ENCODE assay signal across 20 cellular contexts in the genomic region with DNA sequence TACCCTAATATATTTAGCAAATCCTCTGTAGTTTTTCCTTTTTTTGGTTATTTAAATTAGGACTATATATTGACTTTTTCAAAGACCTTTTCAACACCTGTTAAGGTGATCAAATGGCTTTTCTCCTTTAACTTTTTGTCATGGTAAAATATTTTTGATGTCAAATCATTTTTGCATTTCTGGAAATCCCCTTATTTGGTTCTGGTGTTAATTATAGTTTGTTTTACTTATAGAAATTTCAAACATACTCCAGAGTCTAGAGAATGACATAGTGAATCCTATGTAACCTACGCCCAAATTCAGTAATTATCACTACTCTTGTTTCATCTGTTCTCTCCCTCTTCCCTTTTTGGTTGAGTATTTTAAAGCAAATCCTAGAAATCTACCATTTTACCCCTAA.
A peak's percentile ranks its signal among the peaks of the same experiment; 100 is the strongest.
DNase-seq lines count a peak whose midpoint lies in the region; FAIRE-seq and TF ChIP-seq lines count a peak whose summit lies in the region.
"Had no signal": no experiment of that assay in that cellular context is flagged by ENCODE, and none has a peak within 500 bp of the region (broad histone marks: within the 10 kb centered on the region; RNA-seq: fewer than 3 reads in every experiment).

No MANE protein-coding gene starts in this region.

- H3K4me2 ChIP-seq in OCI-LY7 (ENCODE audit: low read length), result peak overlapping the region; percentile 43; the same call in 1 of the 2 replicates
- H3K4me2 ChIP-seq: SK-N-SH had no signal

- H3K4me3 Mint-ChIP-seq in IgD-negative memory B cell (peak overlapping the region; percentile 65 to 91 (median 83)), glutamatergic neuron (ENCODE audit: unreplicated experiment) (no peak overlapping the region)

- H3K4me1 Mint-ChIP-seq in IgD-negative memory B cell (peaks cover 37 to 41% (median 40%) of the 10 kb centered on the region in 3 donors), glutamatergic neuron (ENCODE audit: low read depth, unreplicated experiment) (peaks cover 6% of the 10 kb centered on the region)

- TF ChIP-seq CTCF in OCI-LY7 (conservative IDR thresholded peaks at IDR 0.05; ENCODE audit: low read length) (no peak), kidney (IDR thresholded peaks at IDR 0.05; ENCODE audit: borderline replicate concordance, extremely low read depth, insufficient read depth) (no peak), glutamatergic neuron (IDR thresholded peaks at IDR 0.05; ENCODE audit: partially characterized antibody, unreplicated experiment) (no peak)

- H2AFZ ChIP-seq in OCI-LY7 (ENCODE audit: low read length), result peak overlapping the region; percentile 61

- no peaks in the 10 kb centered on the region for H4K20me1 ChIP-seq in OCI-LY7 (ENCODE audit: insufficient read depth, low read length)

- no peaks in the 10 kb centered on the region for H3K9me2 ChIP-seq in OCI-LY7 (ENCODE audit: insufficient read depth, low read length)
- H3K9me2 ChIP-seq: SK-N-SH had no signal

- peaks cover 8% of the 10 kb centered on the region for H3K9me3 ChIP-seq in OCI-LY7 (ENCODE audit: low read length)
- no peaks in the 10 kb centered on the region for H3K9me3 ChIP-seq in kidney (ENCODE audit: control insufficient read depth in 1 of 2, low read length in 2 of 2)
- H3K9me3 ChIP-seq: SK-N-SH had no signal

- H3K4me3 ChIP-seq in OCI-LY7 (ENCODE audit: low read depth, low read length, poor library complexity, severe bottlenecking) (no peak overlapping the region), kidney (ENCODE audit: low read length in 2 of 2) (no peak overlapping the region)

- H3K36me3 Mint-ChIP-seq in IgD-negative memory B cell (peaks cover 1% of the 10 kb centered on the region), glutamatergic neuron (ENCODE audit: unreplicated experiment) (no peaks in the 10 kb centered on the region)
- H3K36me3 Mint-ChIP-seq: CD8-positive, alpha-beta T cell had no signal

- POLR2A ChIA-PET in OCI-LY7 (lab: Charles Lee), result no interaction called here

- BruUV-seq in OCI-LY7 (replicated peaks; lab: Mats Ljungman, UMichigan), result no TSS peak

- H3K4me1 ChIP-seq in OCI-LY7 (ENCODE audit: insufficient read depth, low read length, poor library complexity, severe bottlenecking), result peaks cover 43% of the 10 kb centered on the region
- H3K4me1 ChIP-seq in kidney (ENCODE audit: control insufficient read depth in 1 of 2, insufficient read depth in 1 of 2, low read depth in 1 of 2, low read length in 2 of 2), result peaks cover 2 to 11% of the 10 kb centered on the region in 2 donors
- H3K4me1 ChIP-seq: Caco-2 had no signal

- H3K27ac ChIP-seq in OCI-LY7 (ENCODE audit: low read depth, low read length, poor library complexity, severe bottlenecking) (no peak overlapping the region), kidney (ENCODE audit: low read depth in 2 of 2, low read length in 2 of 2) (no peak overlapping the region), caudate nucleus (ENCODE audit: low read depth, low read length) (no peak overlapping the region)
- H3K27ac ChIP-seq: C4-2B had no signal

- no peaks in the 10 kb centered on the region for H3K9me3 Mint-ChIP-seq in IgD-negative memory B cell
- no peaks in the 10 kb centered on the region for H3K9me3 Mint-ChIP-seq in glutamatergic neuron (ENCODE audit: unreplicated experiment)
- H3K9me3 Mint-ChIP-seq: CD8-positive, alpha-beta T cell had no signal

- intact Hi-C loops in OCI-LY7 (cut with micrococcal nuclease; ENCODE audit: unreplicated experiment) (no loop called here), kidney (cut with DNase I) (no loop called here)

- H3K36me3 ChIP-seq in OCI-LY7 (ENCODE audit: insufficient read depth, low read length) (0 out of 2 replicates have a peak, but pooled peaks cover under 1% of the 10 kb centered on the region), kidney (ENCODE audit: control insufficient read depth in 1 of 2, insufficient read depth in 2 of 2, low read length in 2 of 2) (no peaks in the 10 kb centered on the region)

- FAIRE-seq in kidney (lab: Jason Lieb, UNC), result peak; percentile 38
- FAIRE-seq: H54, HTR-8/SVneo, RCC 7860 had no signal

- no peaks in the 10 kb centered on the region for H3K79me2 ChIP-seq in OCI-LY7 (ENCODE audit: insufficient read depth, low read depth, low read length)

- no peaks in the 10 kb centered on the region for H3K27me3 Mint-ChIP-seq in IgD-negative memory B cell
- H3K27me3 Mint-ChIP-seq in glutamatergic neuron (ENCODE audit: unreplicated experiment), result no peaks in the 10 kb centered on the region

- no peak for DNase-seq in OCI-LY7 (ENCODE audit: low spot score)
- DNase-seq in kidney, result no peak
- DNase-seq in NCI-H774 (lab: John Stamatoyannopoulos, UW), result no peak
- DNase-seq in glutamatergic neuron, result no peak
- DNase-seq in caudate nucleus (lab: John Stamatoyannopoulos, UW), result no peak
- DNase-seq in NOMO-1 treated with DMSO at 0.1 percent for 48 hours (lab: John Stamatoyannopoulos, UW; ENCODE audit: unreplicated experiment), result no peak
- DNase-seq: Caco-2; CD8-positive, alpha-beta T cell; DMS79; GF-D8; KBM-7; NCI-H2029; NCI-H446 treated with DMSO at 0.1 percent for 48 hours; NCI-H526; SK-N-SH had no signal

- H3K9ac ChIP-seq in kidney (ENCODE audit: low read length in 2 of 2), result no peak overlapping the region
- H3K9ac ChIP-seq: SK-N-SH had no signal

- H3K27ac Mint-ChIP-seq in IgD-negative memory B cell (peak overlapping the region; percentile 92 to 95 (median 94)), glutamatergic neuron (ENCODE audit: unreplicated experiment) (no peak overlapping the region)

- CTCF ChIA-PET in OCI-LY7 (lab: Charles Lee; ENCODE audit: unreplicated experiment), result no interaction called here
